In the genomic region with DNA sequence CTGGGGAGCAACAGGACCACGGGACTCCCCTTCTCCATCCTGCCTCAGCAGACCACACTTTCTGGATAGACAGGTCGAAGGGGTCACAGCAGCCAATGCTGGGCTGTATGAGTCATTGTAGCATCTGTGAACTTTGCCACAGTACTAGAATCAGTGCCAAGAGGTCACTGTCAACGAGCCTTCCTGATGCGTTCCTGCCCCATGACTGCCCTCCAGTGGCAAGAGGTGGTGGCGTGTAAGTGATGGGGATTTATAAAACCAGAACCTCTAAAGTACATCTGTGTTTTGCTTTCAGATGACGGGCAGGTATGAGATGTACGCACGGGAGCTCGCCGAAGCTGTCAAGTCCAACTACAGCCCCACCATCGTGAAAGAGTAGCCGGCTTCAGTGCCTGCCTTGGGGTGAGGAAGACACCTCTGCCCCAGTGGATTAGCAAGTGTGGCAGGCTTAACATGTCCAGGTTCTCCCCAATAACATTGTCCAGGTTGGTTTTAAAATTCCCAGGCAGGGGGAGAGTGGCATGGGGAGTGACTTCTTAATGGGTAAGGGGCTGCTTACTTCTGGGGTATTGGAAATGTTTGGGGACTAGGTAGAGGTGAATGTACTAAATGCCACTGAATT, we compare ENCODE assay signal across 2 cellular contexts.
TF ChIP-seq lines count a peak whose summit lies in the region.

No MANE protein-coding gene starts in this region.

TF ChIP-seq in A549, 52 proteins besides CTCF, POLR2A, EP300 and RAD21:
- TF ChIP-seq SMC3 (IDR thresholded peaks at IDR 0.05): peak; percentile 74
- TF ChIP-seq USF2 (IDR thresholded peaks at IDR 0.05): no peak
- TF ChIP-seq, protein P1, sequence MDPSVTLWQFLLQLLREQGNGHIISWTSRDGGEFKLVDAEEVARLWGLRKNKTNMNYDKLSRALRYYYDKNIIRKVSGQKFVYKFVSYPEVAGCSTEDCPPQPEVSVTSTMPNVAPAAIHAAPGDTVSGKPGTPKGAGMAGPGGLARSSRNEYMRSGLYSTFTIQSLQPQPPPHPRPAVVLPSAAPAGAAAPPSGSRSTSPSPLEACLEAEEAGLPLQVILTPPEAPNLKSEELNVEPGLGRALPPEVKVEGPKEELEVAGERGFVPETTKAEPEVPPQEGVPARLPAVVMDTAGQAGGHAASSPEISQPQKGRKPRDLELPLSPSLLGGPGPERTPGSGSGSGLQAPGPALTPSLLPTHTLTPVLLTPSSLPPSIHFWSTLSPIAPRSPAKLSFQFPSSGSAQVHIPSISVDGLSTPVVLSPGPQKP (IDR thresholded peaks at IDR 0.05; ENCODE audit: low read depth, low read length): no peak
- TF ChIP-seq TFCP2L1 (CRISPR knock-in tag; IDR thresholded peaks at IDR 0.05): no peak
- TF ChIP-seq RFX5 (IDR thresholded peaks at IDR 0.05): no peak
- no peak for TF ChIP-seq PHF8 (IDR thresholded peaks at IDR 0.05; ENCODE audit: borderline replicate concordance, low read depth)
- TF ChIP-seq KDM5A (IDR thresholded peaks at IDR 0.05): no peak
- no peak for TF ChIP-seq BHLHE40 (IDR thresholded peaks at IDR 0.05; ENCODE audit: low read depth, low read length)
- no peak for TF ChIP-seq CHD2 (IDR thresholded peaks at IDR 0.05; ENCODE audit: low read length, partially characterized antibody)
- no peak for TF ChIP-seq SREBF2 (IDR thresholded peaks at IDR 0.05)
- no peak for TF ChIP-seq HEYL (CRISPR knock-in tag; IDR thresholded peaks at IDR 0.05)
- TF ChIP-seq FOSL2 (IDR thresholded peaks at IDR 0.05): no peak
- TF ChIP-seq FOSL2 (CRISPR knock-in tag; IDR thresholded peaks at IDR 0.05): peak; percentile 66
- no peak for TF ChIP-seq HDAC2 (IDR thresholded peaks at IDR 0.05)
- TF ChIP-seq RNF2 (IDR thresholded peaks at IDR 0.05; ENCODE audit: borderline replicate concordance, low read depth): no peak

TF ChIP-seq in H1, 55 proteins besides CTCF, POLR2A, EP300 and RAD21:
- TF ChIP-seq SP1 (IDR thresholded peaks at IDR 0.05; ENCODE audit: low read depth, low read length) (peak; percentile 18; the same call in 1 of the 2 replicates), JUND (IDR thresholded peaks at IDR 0.05; ENCODE audit: low read length) (peak; percentile 89), PHF8 (conservative IDR thresholded peaks at IDR 0.05; ENCODE audit: low read depth, low read length) (no peak), ATF3 (IDR thresholded peaks at IDR 0.05; ENCODE audit: insufficient read depth, low read depth, low read length) (peak; percentile 51; the same call in 1 of the 2 replicates), GTF2F1 (IDR thresholded peaks at IDR 0.05; ENCODE audit: borderline replicate concordance, low read depth, low read length) (no peak), RNF2 (IDR thresholded peaks at IDR 0.05; ENCODE audit: borderline replicate concordance, low read depth, low read length, missing control alignments, poor library complexity, severe bottlenecking) (no peak), EZH2 (IDR thresholded peaks at IDR 0.05; ENCODE audit: low read depth, low read length, severe bottlenecking) (no peak), CEBPB (IDR thresholded peaks at IDR 0.05; ENCODE audit: low read depth, low read length) (no peak), CBX8 (IDR thresholded peaks at IDR 0.05; ENCODE audit: borderline replicate concordance, low read depth, low read length) (no peak), BACH1 (IDR thresholded peaks at IDR 0.05; ENCODE audit: low read length) (no peak), HDAC2 (IDR thresholded peaks at IDR 0.05; ENCODE audit: borderline replicate concordance in 1 of 2, low read depth in 2 of 2, low read length in 2 of 2) (no peak), CREB1 (IDR thresholded peaks at IDR 0.05) (0 out of 2 replicates have a peak, but pooled peaks have one; percentile 30), KDM4A (IDR thresholded peaks at IDR 0.05; ENCODE audit: low read depth, low read length, severe bottlenecking) (no peak), POLR2AphosphoS5 (IDR thresholded peaks at IDR 0.05; ENCODE audit: low read depth, low read length) (no peak), NRF1 (IDR thresholded peaks at IDR 0.05; ENCODE audit: low read depth, low read length) (no peak), RXRA (IDR thresholded peaks at IDR 0.05; ENCODE audit: insufficient read depth, low read depth, low read length) (peak; percentile 93), SIRT6 (IDR thresholded peaks at IDR 0.05; ENCODE audit: low read length) (no peak), SIN3A (conservative IDR thresholded peaks at IDR 0.05 in 1 of 2, IDR thresholded peaks at IDR 0.05 in 1 of 2; ENCODE audit: low read depth in 1 of 2, low read length in 2 of 2) (0 out of 4 replicates have a peak, but pooled peaks of 1 of the 2 experiments have one; percentile 53), YY1 (IDR thresholded peaks at IDR 0.05; ENCODE audit: low read depth, low read length) (0 out of 2 replicates have a peak, but pooled peaks have one; percentile 34), KDM1A (IDR thresholded peaks at IDR 0.05; ENCODE audit: borderline replicate concordance, low read length) (no peak), TEAD4 (IDR thresholded peaks at IDR 0.05; ENCODE audit: low read depth, low read length) (0 out of 2 replicates have a peak, but pooled peaks have one; percentile 20), CHD1 (IDR thresholded peaks at IDR 0.05; ENCODE audit: low read depth, low read length) (no peak)
- TF ChIP-seq, protein P2, sequence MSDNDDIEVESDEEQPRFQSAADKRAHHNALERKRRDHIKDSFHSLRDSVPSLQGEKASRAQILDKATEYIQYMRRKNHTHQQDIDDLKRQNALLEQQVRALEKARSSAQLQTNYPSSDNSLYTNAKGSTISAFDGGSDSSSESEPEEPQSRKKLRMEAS (IDR thresholded peaks at IDR 0.05): no peak
- TF ChIP-seq, protein P3, sequence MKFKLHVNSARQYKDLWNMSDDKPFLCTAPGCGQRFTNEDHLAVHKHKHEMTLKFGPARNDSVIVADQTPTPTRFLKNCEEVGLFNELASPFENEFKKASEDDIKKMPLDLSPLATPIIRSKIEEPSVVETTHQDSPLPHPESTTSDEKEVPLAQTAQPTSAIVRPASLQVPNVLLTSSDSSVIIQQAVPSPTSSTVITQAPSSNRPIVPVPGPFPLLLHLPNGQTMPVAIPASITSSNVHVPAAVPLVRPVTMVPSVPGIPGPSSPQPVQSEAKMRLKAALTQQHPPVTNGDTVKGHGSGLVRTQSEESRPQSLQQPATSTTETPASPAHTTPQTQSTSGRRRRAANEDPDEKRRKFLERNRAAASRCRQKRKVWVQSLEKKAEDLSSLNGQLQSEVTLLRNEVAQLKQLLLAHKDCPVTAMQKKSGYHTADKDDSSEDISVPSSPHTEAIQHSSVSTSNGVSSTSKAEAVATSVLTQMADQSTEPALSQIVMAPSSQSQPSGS (IDR thresholded peaks at IDR 0.05; ENCODE audit: low read length): no peak
